16 cellular contexts compared by ENCODE assay signal in the genomic region with DNA sequence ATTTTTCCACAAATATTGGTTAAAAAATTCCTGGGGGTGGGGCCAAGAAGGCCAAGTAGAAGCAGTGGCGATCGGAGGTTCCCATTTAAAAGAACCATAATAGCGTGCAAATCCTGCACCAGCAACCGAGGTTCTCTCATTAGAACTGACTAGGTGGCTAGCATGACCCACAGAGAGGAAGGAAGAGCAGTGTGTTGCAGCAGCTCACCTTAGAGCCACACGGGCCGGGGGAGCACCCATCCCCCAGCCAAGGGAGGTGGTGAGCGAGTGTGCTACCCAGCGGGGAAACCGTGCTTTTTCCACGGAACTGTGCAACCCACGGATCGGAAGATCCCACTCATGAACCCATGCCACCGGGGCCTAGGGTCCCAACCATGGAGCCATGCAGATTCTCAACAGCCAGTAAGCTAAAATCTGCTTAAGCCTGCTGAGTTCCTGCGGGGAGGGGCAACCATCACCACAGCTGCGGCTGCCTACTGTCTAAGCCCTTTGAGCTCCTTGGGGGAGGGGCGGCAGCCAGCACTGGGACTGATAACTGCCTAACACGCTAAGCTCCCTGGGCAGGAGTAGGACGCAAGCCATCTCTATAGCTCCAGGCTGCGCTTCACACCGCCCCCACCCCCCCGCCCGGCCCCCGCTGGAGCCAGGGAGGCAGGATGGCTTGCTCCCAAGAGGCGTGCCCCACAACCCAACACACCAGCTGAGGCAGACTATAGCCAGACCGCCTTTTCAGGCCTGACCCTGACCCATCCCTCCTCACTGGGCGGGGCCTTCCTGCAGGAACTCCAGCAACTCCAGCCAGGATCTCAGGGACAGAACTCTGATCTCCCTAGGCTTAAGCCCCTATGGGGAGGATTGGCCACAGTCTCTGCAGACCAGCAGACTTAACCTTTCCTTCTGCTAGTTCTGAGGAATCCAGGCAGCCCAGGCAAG. TPM values are rescaled to one million over a fixed set of nuclear protein-coding genes. Genes with fewer than 3 reads are reported as not detected.
DNase-seq lines count a peak whose midpoint lies in the region; TF ChIP-seq lines count a peak whose summit lies in the region.
"Had no signal": no experiment of that assay in that cellular context is flagged by ENCODE, and none has a peak within 500 bp of the region (broad histone marks: within the 10 kb centered on the region; RNA-seq: fewer than 3 reads in every experiment).

No MANE protein-coding gene starts in this region.

- intact Hi-C loops in testis (cut with DNase I; ENCODE audit: low total_unique reads) = no loop called here

- H3K27me3 Mint-ChIP-seq in activated naive CD4-positive, alpha-beta T cell treated with anti-CD3 and anti-CD28 coated beads, Interleukin-2, amount 10 ng/mL, durations not matched to agents 7 days and 5 days = peaks cover 63% of the 10 kb centered on the region

- no peaks in the 10 kb centered on the region for H3K36me3 ChIP-seq in iPS DF 6.9 (ENCODE audit: control insufficient read depth, insufficient read depth, low read length)
- H3K36me3 ChIP-seq in testis (ENCODE audit: low read depth, missing control alignments) = no peaks in the 10 kb centered on the region
- H3K36me3 ChIP-seq: gastrocnemius medialis, pancreas had no signal

- H3K9me3 Mint-ChIP-seq in activated naive CD4-positive, alpha-beta T cell treated with anti-CD3 and anti-CD28 coated beads, Interleukin-2, amount 10 ng/mL, durations not matched to agents 7 days and 5 days = no peaks in the 10 kb centered on the region
- H3K9me3 Mint-ChIP-seq: activated T-cell treated with anti-CD3 and anti-CD28 coated beads, Interleukin-2, amount 50 U/mL, for 4 hours; CD4-positive, alpha-beta T cell; T-helper 1 cell treated with Interleukin-12 subunit alpha and Interleukin-12 subunit beta and Interleukin-4 antibody, amounts not matched to agents 30 μg/mL and 1 μg/mL, for 36 hours had no signal

- no peak overlapping the region for H3K27ac ChIP-seq in iPS DF 6.9 (ENCODE audit: low read length)
- H3K27ac ChIP-seq in testis = no peak overlapping the region
- H3K27ac ChIP-seq: gastrocnemius medialis, pancreas had no signal

- no peaks in the 10 kb centered on the region for H3K36me3 Mint-ChIP-seq in activated naive CD4-positive, alpha-beta T cell treated with anti-CD3 and anti-CD28 coated beads, Interleukin-2, amount 10 ng/mL, durations not matched to agents 7 days and 5 days

- peaks cover 3% of the 10 kb centered on the region for H3K4me1 Mint-ChIP-seq in activated naive CD4-positive, alpha-beta T cell treated with anti-CD3 and anti-CD28 coated beads, Interleukin-2, amount 10 ng/mL, durations not matched to agents 7 days and 5 days

- peaks cover 3% of the 10 kb centered on the region for H3K4me1 ChIP-seq in iPS DF 6.9 (ENCODE audit: control insufficient read depth, insufficient read depth, low read length)
- H3K4me1 ChIP-seq in testis = no peaks in the 10 kb centered on the region
- H3K4me1 ChIP-seq: gastrocnemius medialis, pancreas had no signal

- H3K4me3 ChIP-seq in iPS DF 6.9 (ENCODE audit: low read length) = no peak overlapping the region
- H3K4me3 ChIP-seq in testis = no peak overlapping the region
- H3K4me3 ChIP-seq: gastrocnemius medialis, pancreas had no signal

- no peak overlapping the region for H3K27ac Mint-ChIP-seq in activated naive CD4-positive, alpha-beta T cell treated with anti-CD3 and anti-CD28 coated beads, Interleukin-2, amount 10 ng/mL, durations not matched to agents 7 days and 5 days
- H3K27ac Mint-ChIP-seq: CD4-positive, alpha-beta T cell; T-helper 1 cell treated with Interleukin-12 subunit alpha and Interleukin-12 subunit beta and Interleukin-4 antibody, amounts not matched to agents 30 μg/mL and 1 μg/mL, for 36 hours had no signal

- DNase-seq in activated naive CD4-positive, alpha-beta T cell treated with anti-CD3 and anti-CD28 coated beads, Interleukin-2, amount 10 ng/mL, durations not matched to agents 7 days and 5 days = peak; percentile 31
- no peak for DNase-seq in activated naive CD4-positive, alpha-beta T cell treated with anti-CD3 and anti-CD28 coated beads, Interleukin-2, amount 50 U/mL, for 16 hours
- peak; percentile 72 for DNase-seq in SK-N-DZ (ENCODE audit: low spot score)
- peak; percentile 43 for DNase-seq in iPS DF 6.9 (ENCODE audit: low read depth, low spot score)
- peak; percentile 24 for DNase-seq in testis
- DNase-seq in NCI-H1436 (lab: John Stamatoyannopoulos, UW) = no peak
- no peak for DNase-seq in dedifferentiated amniotic fluid mesenchymal stem cell (ENCODE audit: extremely low spot score)
- DNase-seq in NCI-H2029 treated with DMSO at 0.1 percent for 48 hours (lab: John Stamatoyannopoulos, UW) = no peak
- DNase-seq: activated T-cell treated with anti-CD3 and anti-CD28 coated beads, Interleukin-2, amount 50 U/mL, for 4 hours; cerebellar nuclear complex; gastrocnemius medialis; KBM-7; NCI-H1436 treated with DMSO at 0.1 percent for 48 hours; pancreas had no signal

- no peak for TF ChIP-seq POLR2A in testis (IDR thresholded peaks at IDR 0.05)

- TF ChIP-seq CTCF in testis (IDR thresholded peaks at IDR 0.05) = no peak

- H3K4me3 Mint-ChIP-seq in activated naive CD4-positive, alpha-beta T cell treated with anti-CD3 and anti-CD28 coated beads, Interleukin-2, amount 10 ng/mL, durations not matched to agents 7 days and 5 days = no peak overlapping the region
- H3K4me3 Mint-ChIP-seq: activated T-cell treated with anti-CD3 and anti-CD28 coated beads, Interleukin-2, amount 50 U/mL, for 4 hours; CD4-positive, alpha-beta T cell; T-helper 1 cell treated with Interleukin-12 subunit alpha and Interleukin-12 subunit beta and Interleukin-4 antibody, amounts not matched to agents 30 μg/mL and 1 μg/mL, for 36 hours had no signal

- H3K9me3 ChIP-seq in iPS DF 6.9 (ENCODE audit: control insufficient read depth, insufficient read depth, low read length) = no peaks in the 10 kb centered on the region
- H3K9me3 ChIP-seq in testis = no peaks in the 10 kb centered on the region
- H3K9me3 ChIP-seq: gastrocnemius medialis, pancreas had no signal

- WGBS in iPS DF 6.9 (ENCODE audit: insufficient coverage, insufficient read length) = no CpG with 5 or more reads among the region's 26 CpGs
- 22 to 32% methylated on average over 8 to 23 of the region's 26 CpGs for WGBS in testis, 2 donors

- CTCF ChIA-PET in activated naive CD4-positive, alpha-beta T cell treated with anti-CD3 and anti-CD28 coated beads, Interleukin-2, amount 10 ng/mL, durations not matched to agents 7 days and 5 days (lab: Charles Lee) = interaction anchor here (1.2 to 1.4 kb wide), 3 partner anchors 9 to 211 kb away, joined by 3 read pairs; no protein-coding TSS in a partner anchor

- H3K27me3 ChIP-seq in iPS DF 6.9 (ENCODE audit: control insufficient read depth, insufficient read depth, low read length) (no peaks in the 10 kb centered on the region), testis (no peaks in the 10 kb centered on the region)

RNA-seq across cellular contexts. Expression of a gene that starts 20.9 kb away (rescaled TPM):
- 1.3 and 2.0 TPM in 2 replicates for polyA plus RNA-seq in SK-N-DZ (2014; cell fraction: cytosol; rRNA removed)
- polyA plus RNA-seq in SK-N-DZ (2014; cell fraction: nucleus; rRNA removed) = 1.3 and 1.5 TPM in 2 replicates
- 10 to 100 TPM; 20.7 to 24.0 TPM for total RNA-seq in testis
- 46.1 TPM for polyA plus RNA-seq in testis (ENCODE audit: insufficient read depth, low read depth, low replicate concordance)

RNA-seq across cellular contexts. Expression of a gene that starts 44.9 kb away (rescaled TPM):
- polyA plus RNA-seq in SK-N-DZ (2014; cell fraction: cytosol; rRNA removed) = 73.3 and 75.2 TPM in 2 replicates
- 43.0 and 43.7 TPM in 2 replicates for polyA plus RNA-seq in SK-N-DZ (2014; cell fraction: nucleus; rRNA removed)
- 10 to 100 TPM; 22.4 to 28.0 TPM for total RNA-seq in testis
- 9.1 TPM for polyA plus RNA-seq in testis (ENCODE audit: insufficient read depth, low read depth, low replicate concordance)

Comparison
In these comparisons a context has a peak if more than half of its experiments do, and no peak if none do; other contexts are left out.
1. DNase-seq: peak in activated naive CD4-positive, alpha-beta T cell treated with anti-CD3 and anti-CD28 coated beads, Interleukin-2, amount 10 ng/mL, durations not matched to agents 7 days and 5 days (single experiment), SK-N-DZ (single experiment), iPS DF 6.9 (single experiment) and testis (single experiment); none in activated naive CD4-positive, alpha-beta T cell treated with anti-CD3 and anti-CD28 coated beads, Interleukin-2, amount 50 U/mL, for 16 hours (single experiment), NCI-H1436 (single experiment), dedifferentiated amniotic fluid mesenchymal stem cell (single experiment) and NCI-H2029 treated with DMSO at 0.1 percent for 48 hours (single experiment).